Comparison of ENCODE assay signal across 26 cellular contexts in the genomic region with DNA sequence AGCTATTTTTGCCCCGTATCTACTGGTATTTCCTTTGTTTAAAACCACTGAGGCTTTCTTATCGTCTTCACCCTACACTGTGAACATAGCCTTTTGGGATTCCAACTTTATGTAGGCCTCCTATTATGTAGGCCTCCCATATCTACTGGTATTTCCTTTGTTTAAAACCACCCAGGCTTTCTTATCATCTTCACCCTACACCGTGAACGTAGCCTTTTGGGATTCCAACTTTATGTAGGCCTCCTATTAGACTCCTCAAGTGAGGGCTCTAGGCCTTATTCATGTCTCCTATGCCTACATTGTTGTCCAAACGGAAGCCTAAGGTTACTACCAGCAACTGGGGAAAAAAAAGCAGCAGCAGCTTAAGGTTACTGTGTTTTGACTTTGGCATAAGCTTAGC.
"Had no signal": no experiment of that assay in that cellular context is flagged by ENCODE, and none has a peak within 500 bp of the region (broad histone marks: within the 10 kb centered on the region; RNA-seq: fewer than 3 reads in every experiment).

No MANE protein-coding gene starts in this region.

- H3K27me3 ChIP-seq: neutrophil, pancreas, right atrium auricular region, right lobe of liver, sigmoid colon, stomach, thyroid gland, tibial nerve had no signal

- H3K9me3 Mint-ChIP-seq: naive thymus-derived CD4-positive, alpha-beta T cell; natural killer cell treated with Interleukin-12 subunit alpha and Interleukin-12 subunit beta and Interleukin-15 and Interleukin-18, amount 100 ng/mL, for 72 hours; nephron progenitor cell; neural crest cell; stimulated activated effector memory CD8-positive, alpha-beta T cell treated with anti-CD3 and anti-CD28 coated beads, Interleukin-12 subunit alpha, Interleukin-12 subunit beta, amount 100 ng/mL, for 72 hours; stimulated activated naive B cell treated with anti-CD40 and anti-IgM and Interleukin-4, amounts not matched to agents 10 μg/mL and 1 μg/mL and 100 μg/mL, for 72 hours; stimulated activated naive CD8-positive, alpha-beta T cell treated with anti-CD3 and anti-CD28 coated beads, Interleukin-15, Interleukin-2, amounts not matched to agents 100 ng/mL and 50 ng/mL, for 24 hours; type B pancreatic cell had no signal

- ATAC-seq: naive thymus-derived CD4-positive, alpha-beta T cell; natural killer cell treated with Interleukin-12 subunit alpha and Interleukin-12 subunit beta and Interleukin-15 and Interleukin-18, amount 100 ng/mL, for 72 hours; pancreas; right lobe of liver; stimulated activated effector memory CD8-positive, alpha-beta T cell treated with anti-CD3 and anti-CD28 coated beads, Interleukin-12 subunit alpha, Interleukin-12 subunit beta, amount 100 ng/mL, for 72 hours; stimulated activated naive B cell treated with anti-CD40 and anti-IgM and Interleukin-4, amounts not matched to agents 10 μg/mL and 1 μg/mL and 100 μg/mL, for 72 hours had no signal

- H3K27me3 Mint-ChIP-seq: naive thymus-derived CD4-positive, alpha-beta T cell; natural killer cell treated with Interleukin-12 subunit alpha and Interleukin-12 subunit beta and Interleukin-15 and Interleukin-18, amount 100 ng/mL, for 72 hours; stimulated activated naive B cell treated with anti-CD40 and anti-IgM and Interleukin-4, amounts not matched to agents 10 μg/mL and 1 μg/mL and 100 μg/mL, for 72 hours; stimulated activated naive CD8-positive, alpha-beta T cell treated with anti-CD3 and anti-CD28 coated beads, Interleukin-15, Interleukin-2, amounts not matched to agents 100 ng/mL and 50 ng/mL, for 24 hours; type B pancreatic cell had no signal

- H3K4me1 ChIP-seq: pancreas, prostate gland, right atrium auricular region, right lobe of liver, sigmoid colon, stomach, thyroid gland had no signal

- H3K4me1 Mint-ChIP-seq: nephron progenitor cell, neural crest cell had no signal

- H3K27ac Mint-ChIP-seq: naive thymus-derived CD4-positive, alpha-beta T cell; natural killer cell treated with Interleukin-12 subunit alpha and Interleukin-12 subunit beta and Interleukin-15 and Interleukin-18, amount 100 ng/mL, for 72 hours; nephron progenitor cell; stimulated activated effector memory CD8-positive, alpha-beta T cell treated with anti-CD3 and anti-CD28 coated beads, Interleukin-12 subunit alpha, Interleukin-12 subunit beta, amount 100 ng/mL, for 72 hours; stimulated activated naive B cell treated with anti-CD40 and anti-IgM and Interleukin-4, amounts not matched to agents 10 μg/mL and 1 μg/mL and 100 μg/mL, for 72 hours; stimulated activated naive CD8-positive, alpha-beta T cell treated with anti-CD3 and anti-CD28 coated beads, Interleukin-15, Interleukin-2, amounts not matched to agents 100 ng/mL and 50 ng/mL, for 24 hours; type B pancreatic cell had no signal

- H3K27ac ChIP-seq: neutrophil, pancreas, prostate gland, right lobe of liver, sigmoid colon, stomach, thyroid gland had no signal

- H3K9me3 ChIP-seq: neutrophil, pancreas, prostate gland, right atrium auricular region, right lobe of liver, sigmoid colon, stomach, thoracic aorta, thyroid gland, tibial nerve had no signal

- H3K4me3 ChIP-seq: pancreas, prostate gland, right atrium auricular region, right lobe of liver, sigmoid colon, stomach, thoracic aorta, thyroid gland, tibial nerve had no signal

- DNase-seq: naive thymus-derived CD4-positive, alpha-beta T cell; nephron progenitor cell; nucleus accumbens; pancreas; retina; right lobe of liver; sigmoid colon; small intestine; stimulated activated CD4-positive, alpha-beta T cell treated with anti-CD3 and anti-CD28 coated beads, Interleukin-15, amount 100 ng/mL, for 24 hours; stimulated activated CD4-positive, alpha-beta T cell treated with anti-CD3 and anti-CD28 coated beads, Interleukin-2, amount 100 ng/mL, for 24 hours; stimulated activated CD4-positive, alpha-beta T cell treated with anti-CD3 and anti-CD28 coated beads, Interleukin-2, amount 100 ng/mL, for 48 hours; stimulated activated CD4-positive, alpha-beta T cell treated with anti-CD3 and anti-CD28 coated beads, Interleukin-4, amount 100 ng/mL, for 24 hours; stimulated activated naive B cell treated with anti-CD40 and anti-IgM and Interleukin-4, amounts not matched to agents 10 μg/mL and 1 μg/mL and 100 μg/mL, for 72 hours; stimulated activated naive CD4-positive, alpha-beta T cell treated with Interleukin-2 at 50 U/mL for 16 hours; stomach; thyroid gland had no signal

- H3K4me3 Mint-ChIP-seq: naive thymus-derived CD4-positive, alpha-beta T cell; natural killer cell treated with Interleukin-12 subunit alpha and Interleukin-12 subunit beta and Interleukin-15 and Interleukin-18, amount 100 ng/mL, for 72 hours; nephron progenitor cell; neural crest cell; stimulated activated effector memory CD8-positive, alpha-beta T cell treated with anti-CD3 and anti-CD28 coated beads, Interleukin-12 subunit alpha, Interleukin-12 subunit beta, amount 100 ng/mL, for 72 hours; stimulated activated naive B cell treated with anti-CD40 and anti-IgM and Interleukin-4, amounts not matched to agents 10 μg/mL and 1 μg/mL and 100 μg/mL, for 72 hours; stimulated activated naive CD8-positive, alpha-beta T cell treated with anti-CD3 and anti-CD28 coated beads, Interleukin-15, Interleukin-2, amounts not matched to agents 100 ng/mL and 50 ng/mL, for 24 hours; type B pancreatic cell had no signal
